Comparison of ENCODE assay signal across 14 cellular contexts in genomic region chr2:72539145-72539552, GRCh38.
A peak's percentile ranks its signal among the peaks of the same experiment; 100 is the strongest.
DNase-seq lines count a peak whose midpoint lies in the region; ATAC-seq and TF ChIP-seq lines count a peak whose summit lies in the region.
"Had no signal": no experiment of that assay in that cellular context is flagged by ENCODE, and none has a peak within 500 bp of the region (broad histone marks: within the 10 kb centered on the region; RNA-seq: fewer than 3 reads in every experiment).

No MANE protein-coding gene starts in this region.

- H3K4me3 ChIP-seq in GM23248 (0 out of 2 replicates have a peak overlapping the region, but pooled peaks have one; percentile 15), SK-N-MC (no peak overlapping the region), fibroblast of the aortic adventitia (ENCODE audit: low read depth, low read length) (no peak overlapping the region), skeletal muscle cell (ENCODE audit: low read depth, low read length) (no peak overlapping the region), MM.1S (ENCODE audit: low read length) (no peak overlapping the region)
- H3K4me3 ChIP-seq: ascending aorta, skin epidermis, tibial nerve had no signal

- DNase-seq in GM23248 = peak; percentile 75
- DNase-seq in SK-N-MC (ENCODE audit: low read depth, low spot score) = no peak
- DNase-seq in fibroblast of the aortic adventitia (ENCODE audit: low read depth) = peak; percentile 95
- DNase-seq in skeletal muscle cell (ENCODE audit: low read depth) = peak; percentile 47
- DNase-seq in NOMO-1 treated with dmso at 0.1 percent for 144 hours (lab: John Stamatoyannopoulos, UW; ENCODE audit: unreplicated experiment) = no peak
- DNase-seq in MM.1S = no peak
- DNase-seq: activated CD4-positive, alpha-beta T cell treated with anti-CD3 and anti-CD28 coated beads for 48 hours; NCI-H1694; NK-92 treated with Interleukin-12 subunit alpha and Interleukin-12 subunit beta, amount 100 ng/mL, for 24 hours had no signal

- H3K27me3 ChIP-seq in GM23248 (replicated peaks; ENCODE audit: insufficient read depth) (no peaks in the 10 kb centered on the region), MM.1S (replicated peaks; ENCODE audit: insufficient read depth, low read length) (no peaks in the 10 kb centered on the region)
- H3K27me3 ChIP-seq: ascending aorta, tibial nerve had no signal

- no peaks in the 10 kb centered on the region for H3K36me3 ChIP-seq in GM23248 (ENCODE audit: low read depth)
- H3K36me3 ChIP-seq in SK-N-MC (ENCODE audit: insufficient read depth, low read length) = no peaks in the 10 kb centered on the region
- no peaks in the 10 kb centered on the region for H3K36me3 ChIP-seq in MM.1S (replicated peaks; ENCODE audit: insufficient read depth, low read length)
- H3K36me3 ChIP-seq: ascending aorta, tibial nerve had no signal

- ATAC-seq in GM18907 (IDR thresholded peaks at IDR 0.05; ENCODE audit: unreplicated experiment) (no peak), GM21360 (IDR thresholded peaks at IDR 0.05; ENCODE audit: unreplicated experiment) (no peak)

- H3F3A ChIP-seq in GM23248 (ENCODE audit: insufficient read depth) = peaks cover 12% of the 10 kb centered on the region
- no peaks in the 10 kb centered on the region; the same call in 1 of the 2 replicates for H3F3A ChIP-seq in MM.1S (ENCODE audit: insufficient read depth, low read length)

- H3K9me2 ChIP-seq in GM23248 (ENCODE audit: insufficient read depth) = no peaks in the 10 kb centered on the region
- H3K9me2 ChIP-seq in MM.1S (replicated peaks; ENCODE audit: insufficient read depth, low read length) = no peaks in the 10 kb centered on the region

- H3K4me2 ChIP-seq in GM23248 (ENCODE audit: unreplicated experiment) = peak overlapping the region; percentile 66
- H3K4me2 ChIP-seq in MM.1S (ENCODE audit: low read depth, low read length) = no peak overlapping the region

- H3K4me1 ChIP-seq in GM23248 (ENCODE audit: insufficient read depth) (peaks cover 17% of the 10 kb centered on the region), MM.1S (ENCODE audit: low read length) (peaks cover 7% of the 10 kb centered on the region; the same call in 1 of the 2 replicates)
- H3K4me1 ChIP-seq: ascending aorta had no signal

- H2AFZ ChIP-seq in GM23248 = no peak overlapping the region
- H2AFZ ChIP-seq in MM.1S (ENCODE audit: low read length) = no peak overlapping the region

- no peaks in the 10 kb centered on the region for H3K9me3 ChIP-seq in GM23248 (ENCODE audit: low read depth)
- no peaks in the 10 kb centered on the region for H3K9me3 ChIP-seq in SK-N-MC (ENCODE audit: low read depth, low read length)
- H3K9me3 ChIP-seq in MM.1S (replicated peaks; ENCODE audit: insufficient read depth, low read length) = no peaks in the 10 kb centered on the region
- H3K9me3 ChIP-seq: ascending aorta, tibial nerve had no signal

- in situ Hi-C loops in GM23248 (cut with MboI) = no loop called here

- no peak for TF ChIP-seq CTCF in fibroblast of the aortic adventitia (IDR thresholded peaks at IDR 0.05; ENCODE audit: insufficient read depth, low read length)
- TF ChIP-seq CTCF in MM.1S (IDR thresholded peaks at IDR 0.05; ENCODE audit: low read length) = no peak

- H3K27ac ChIP-seq in GM23248 (peak overlapping the region; percentile 51), SK-N-MC (peak overlapping the region; percentile 35), MM.1S (ENCODE audit: low read length) (no peak overlapping the region)
- H3K27ac ChIP-seq: ascending aorta, skin epidermis had no signal

- H3K79me2 ChIP-seq in GM23248 (ENCODE audit: insufficient read depth) (no peaks in the 10 kb centered on the region), MM.1S (ENCODE audit: low read length) (no peaks in the 10 kb centered on the region)

- WGBS in GM23248 (ENCODE audit: low coverage in 1 of 2, low lambda C conversion rate in 2 of 2, missing lambda C conversion rate in 2 of 2), 2 experiments = 2 to 13% methylated on average over 2 of the region's 2 CpGs

- no peak overlapping the region for H3K9ac ChIP-seq in GM23248
- no peak overlapping the region for H3K9ac ChIP-seq in SK-N-MC (ENCODE audit: insufficient read length)
- no peak overlapping the region for H3K9ac ChIP-seq in MM.1S (ENCODE audit: low read length)

- H4K20me1 ChIP-seq in GM23248 (ENCODE audit: insufficient read depth) (no peaks in the 10 kb centered on the region), MM.1S (ENCODE audit: insufficient read depth, low read length) (no peaks in the 10 kb centered on the region)

Comparison
In these comparisons a context has a peak if more than half of its experiments do, and no peak if none do; other contexts are left out.
1. DNase-seq: peak in GM23248 (single experiment), fibroblast of the aortic adventitia (single experiment) and skeletal muscle cell (single experiment); none in SK-N-MC (single experiment), NOMO-1 treated with dmso at 0.1 percent for 144 hours (single experiment) and MM.1S (single experiment).